ENCODE assay signal across 18 cellular contexts in the genomic region with DNA sequence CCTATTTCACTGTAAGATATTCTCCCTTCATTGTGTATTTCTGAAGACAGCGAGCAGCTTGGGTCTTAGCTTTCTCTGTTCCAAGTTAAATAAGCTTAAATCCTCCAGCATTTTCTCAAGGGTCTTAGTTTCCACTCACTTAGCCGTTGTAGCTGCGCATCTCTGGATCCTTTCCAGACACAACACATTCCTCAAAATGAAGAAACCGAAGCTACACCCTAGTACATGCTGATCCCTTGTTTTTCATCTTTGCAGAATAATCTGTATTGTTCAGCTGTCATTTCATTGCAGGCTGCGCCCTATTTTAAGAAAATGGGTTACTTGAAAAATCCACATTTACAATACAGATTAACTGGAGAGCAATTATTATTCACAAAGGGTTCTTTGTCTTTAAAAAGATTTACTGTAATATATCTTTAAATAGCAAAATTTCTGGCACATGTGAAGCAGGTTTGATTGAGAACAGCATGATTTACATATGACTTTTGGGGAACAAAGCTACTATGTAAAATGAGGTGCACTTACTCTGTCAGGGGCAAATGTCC.
A peak's percentile ranks its signal among the peaks of the same experiment; 100 is the strongest.
DNase-seq lines count a peak whose midpoint lies in the region; ATAC-seq and TF ChIP-seq lines count a peak whose summit lies in the region.
"Had no signal": no experiment of that assay in that cellular context is flagged by ENCODE, and none has a peak within 500 bp of the region (broad histone marks: within the 10 kb centered on the region; RNA-seq: fewer than 3 reads in every experiment).

No MANE protein-coding gene starts in this region.

- H4K8ac ChIP-seq in H9 (replicated peaks; ENCODE audit: insufficient read length, low read depth, low read length) = no peak overlapping the region

- H3K4me3 ChIP-seq in SJCRH30 = no peak overlapping the region
- H3K4me3 ChIP-seq: PC-9, sigmoid colon had no signal

- H3K23ac ChIP-seq in H9 (ENCODE audit: insufficient read length, low read depth, low read length) = no peak overlapping the region

- no peaks in the 10 kb centered on the region for H3K79me2 ChIP-seq in H9 (ENCODE audit: insufficient read depth, low read length)

- no peaks in the 10 kb centered on the region for H3K23me2 ChIP-seq in H9 (ENCODE audit: insufficient read length, low read depth, low read length, poor library complexity, severe bottlenecking)

- H3K27ac ChIP-seq in SJCRH30 = peak overlapping the region; percentile 69; the same call in 1 of the 2 replicates
- H3K27ac ChIP-seq in H9 (ENCODE audit: insufficient read length, low read depth, low read length) = no peak overlapping the region
- H3K27ac ChIP-seq: PC-9, sigmoid colon had no signal

- H2AFZ ChIP-seq in H9 (ENCODE audit: low read length) = no peak overlapping the region
- H2AFZ ChIP-seq: PC-9 had no signal

- no peak overlapping the region for H2BK5ac ChIP-seq in H9 (ENCODE audit: insufficient read length, low read length)

- H3K4me2 ChIP-seq in H9 (ENCODE audit: insufficient read depth, insufficient read length, low read length) = no peak overlapping the region
- H3K4me2 ChIP-seq: PC-9 had no signal

- H3K27me3 Mint-ChIP-seq in chondrocyte (ENCODE audit: low read depth) (no peaks in the 10 kb centered on the region), H9 (ENCODE audit: low read depth) (no peaks in the 10 kb centered on the region; the same call in 1 of the 2 replicates)

- no peak overlapping the region for H2AK5ac ChIP-seq in H9 (ENCODE audit: insufficient read length, low read length)

- H3K36me3 ChIP-seq in SJCRH30 = no peaks in the 10 kb centered on the region
- H3K36me3 ChIP-seq: sigmoid colon had no signal

- DNase-seq in SJCRH30 (peak; percentile 55 to 80), chondrocyte (ENCODE audit: low spot score) (no peak), left ventricle myocardium superior (no peak), smooth muscle cell of the brain vasculature (ENCODE audit: low read depth, low spot score) (peak; percentile 78), H9 (no peak), GM13977 (ENCODE audit: low spot score) (no peak)
- no peak for DNase-seq in activated effector memory CD4-positive, alpha-beta T cell treated with Interleukin-2 at 50 U/mL for 16 hours
- DNase-seq: activated CD4-positive, CD25-positive, alpha-beta regulatory T cell; AML-193; Caco-2; cerebellar nuclear complex; Kasumi-1; NCI-H1105 treated with DMSO at 0.1 percent for 48 hours; NCI-H2107; PC-9; sigmoid colon; stimulated activated CD4-positive, alpha-beta T cell treated with anti-CD3 and anti-CD28 coated beads, Interleukin-4, amount 100 ng/mL, for 1 hour had no signal

- H3K4ac ChIP-seq in H9 (ENCODE audit: low read depth, low read length) = no peak overlapping the region

- H3K4me1 ChIP-seq in SJCRH30 (peaks cover 39% of the 10 kb centered on the region), H9 (ENCODE audit: insufficient read depth, low read length) (no peaks in the 10 kb centered on the region)
- H3K4me1 ChIP-seq: Caco-2, sigmoid colon had no signal

- H2BK20ac ChIP-seq in H9 (ENCODE audit: low read depth, low read length, poor library complexity, severe bottlenecking) = no peak overlapping the region

- no peaks in the 10 kb centered on the region for H3K79me1 ChIP-seq in H9 (ENCODE audit: insufficient read depth, low read depth, low read length, poor library complexity, severe bottlenecking)

- no peaks in the 10 kb centered on the region for H3K36me3 Mint-ChIP-seq in chondrocyte (ENCODE audit: low read depth)
- H3K36me3 Mint-ChIP-seq in H9 (ENCODE audit: insufficient read depth in 1 of 3, low read depth in 3 of 3) = no peaks in the 10 kb centered on the region; a peak in 1 of 7 replicates

- ATAC-seq in left ventricle myocardium superior = peak; percentile 90

- no peaks in the 10 kb centered on the region for H3K9me3 Mint-ChIP-seq in chondrocyte (ENCODE audit: low read depth)
- no peaks in the 10 kb centered on the region for H3K9me3 Mint-ChIP-seq in H9
- H3K9me3 Mint-ChIP-seq: T-helper 2 cell treated with Interferon-gamma antibody and Interleukin-4, amounts not matched to agents 5 μg/mL and 100 μg/mL, for 36 hours had no signal

- H3K9ac ChIP-seq in H9 (ENCODE audit: extremely low read depth, insufficient read length, low read length) = no peak overlapping the region

- no peak overlapping the region for H2BK120ac ChIP-seq in H9 (ENCODE audit: low read depth, low read length, poor library complexity, severe bottlenecking)

- H2BK15ac ChIP-seq in H9 (ENCODE audit: low read depth, low read length) = no peak overlapping the region

- H3K4me3 Mint-ChIP-seq in chondrocyte (ENCODE audit: unreplicated experiment) (no peak overlapping the region), H9 (no peak overlapping the region)
- H3K4me3 Mint-ChIP-seq: T-helper 2 cell treated with Interferon-gamma antibody and Interleukin-4, amounts not matched to agents 5 μg/mL and 100 μg/mL, for 36 hours had no signal

- no peaks in the 10 kb centered on the region for H3K9me3 ChIP-seq in SJCRH30 (replicated peaks)
- no peaks in the 10 kb centered on the region for H3K9me3 ChIP-seq in H9 (ENCODE audit: control insufficient read depth, low read depth, low read length)
- H3K9me3 ChIP-seq: Caco-2, sigmoid colon had no signal

- intact Hi-C loops in left ventricle myocardium superior (cut with micrococcal nuclease) = no loop called here

- H3K4me1 Mint-ChIP-seq in chondrocyte (ENCODE audit: low read depth) = peaks cover 37% of the 10 kb centered on the region
- peaks cover 15 to 16% of the 10 kb centered on the region in 2 experiments for H3K4me1 Mint-ChIP-seq in H9

- WGBS in H9 (ENCODE audit: extremely low coverage, insufficient read length, low lambda C conversion rate) = no CpG with 5 or more reads among the region's 5 CpGs

- no peak overlapping the region for H3K18ac ChIP-seq in H9 (ENCODE audit: insufficient read length, low read depth, low read length)

- H4K91ac ChIP-seq in H9 (ENCODE audit: insufficient read length, low read depth, low read length) = no peak overlapping the region

- H3K14ac ChIP-seq in H9 (ENCODE audit: insufficient read depth, low read length) = no peak overlapping the region

- in situ Hi-C loops in GM13977 (cut with MboI; ENCODE audit: low pct_unique_long_range_greater_than_20kb, low sequenced_read_pairs, unreplicated experiment) = no loop called here

- H3K27ac Mint-ChIP-seq in chondrocyte (ENCODE audit: unreplicated experiment) (peak overlapping the region; percentile 69), H9 (no peak overlapping the region)
- H3K27ac Mint-ChIP-seq: T-helper 2 cell treated with Interferon-gamma antibody and Interleukin-4, amounts not matched to agents 5 μg/mL and 100 μg/mL, for 36 hours had no signal

- H3T11ph ChIP-seq in H9 (ENCODE audit: low read length) = no peak overlapping the region

- H3K27me3 ChIP-seq in SJCRH30 (no peaks in the 10 kb centered on the region), H9 (ENCODE audit: insufficient read depth, low read length) (no peaks in the 10 kb centered on the region)
- H3K27me3 ChIP-seq: sigmoid colon had no signal

- no peaks in the 10 kb centered on the region for H4K20me1 ChIP-seq in H9 (ENCODE audit: control insufficient read depth, insufficient read depth, insufficient read length)

- TF ChIP-seq CTCF in chondrocyte (IDR thresholded peaks at IDR 0.05) (no peak), H9 (conservative IDR thresholded peaks at IDR 0.05) (no peak), GM13977 (IDR thresholded peaks at IDR 0.05; ENCODE audit: extremely low read depth, insufficient read depth, missing control alignments) (no peak)

- no peak overlapping the region for H4K5ac ChIP-seq in H9 (ENCODE audit: insufficient read length, low read depth, low read length)

- no peak overlapping the region for H3K56ac ChIP-seq in H9 (ENCODE audit: insufficient read length, low read depth, low read length)

- H2BK12ac ChIP-seq in H9 (ENCODE audit: insufficient read length, low read depth, low read length) = no peak overlapping the region

Comparison
In these comparisons a context has a peak if more than half of its experiments do, and no peak if none do; other contexts are left out.
1. DNase-seq: peak in SJCRH30 (2 of 2) and smooth muscle cell of the brain vasculature (single experiment); none in chondrocyte (single experiment), left ventricle myocardium superior (single experiment), activated effector memory CD4-positive, alpha-beta T cell treated with Interleukin-2 at 50 U/mL for 16 hours (single experiment), H9 (single experiment) and GM13977 (single experiment).